Comparison of ENCODE assay signal across 8 cellular contexts in the genomic region with DNA sequence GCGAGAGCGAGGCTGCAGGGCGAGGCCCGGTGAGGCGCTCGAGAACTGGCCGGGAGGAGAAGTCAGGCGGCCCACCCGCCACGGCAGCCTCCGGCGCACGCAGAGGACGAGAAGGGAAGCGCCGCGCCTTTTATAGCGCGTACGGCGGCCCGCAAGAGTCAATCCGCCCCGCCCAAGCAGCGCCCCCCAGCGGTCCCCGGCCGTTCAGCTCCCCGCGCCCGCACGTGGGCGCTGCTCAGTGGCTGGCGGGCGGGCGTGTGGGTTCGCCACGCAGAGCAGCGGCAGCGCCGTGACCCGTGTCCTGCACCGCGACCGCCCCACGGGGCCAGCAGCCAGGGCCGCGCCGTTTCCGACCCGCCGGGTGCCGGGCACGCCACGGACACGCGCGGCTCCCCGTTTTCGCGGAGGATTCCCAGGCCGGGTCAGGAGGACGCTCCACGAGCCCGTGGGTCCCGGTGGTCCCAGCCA. TPM values are rescaled to one million over a fixed set of nuclear protein-coding genes. Genes with fewer than 3 reads are reported as not detected.
DNase-seq lines count a peak whose midpoint lies in the region; ATAC-seq and TF ChIP-seq lines count a peak whose summit lies in the region.

No MANE protein-coding gene starts in this region.

- H3F3A ChIP-seq in DOHH2 (ENCODE audit: control insufficient read depth, insufficient read depth): peaks cover 40% of the 10 kb centered on the region

- H3K4me3 ChIP-seq in DOHH2 (ENCODE audit: low read length) (peak overlapping the region; percentile 97), SJCRH30 (peak overlapping the region; percentile 86), suprapubic skin (peak overlapping the region; percentile 92)

- peak; percentile 69 for ATAC-seq in GM21786 (IDR thresholded peaks at IDR 0.05; ENCODE audit: unreplicated experiment)

- H3K9me3 ChIP-seq in DOHH2 (ENCODE audit: control insufficient read depth, insufficient read depth, low read length) (no peaks in the 10 kb centered on the region), SJCRH30 (replicated peaks) (no peaks in the 10 kb centered on the region), suprapubic skin (no peaks in the 10 kb centered on the region)

- WGBS in suprapubic skin: no CpG with 5 or more reads among the region's 66 CpGs

- H3K9me2 ChIP-seq in DOHH2 (replicated peaks; ENCODE audit: control insufficient read depth, low read length): no peaks in the 10 kb centered on the region

- DNase-seq in LHCN-M2 (ENCODE audit: low read depth): peak; percentile 82
- peak; percentile 91 to 92 for DNase-seq in SJCRH30
- DNase-seq in activated naive CD4-positive, alpha-beta T cell treated with Interleukin-2 at 50 U/mL for 16 hours: peak; percentile 93
- peak; percentile 90 for DNase-seq in germinal center (ENCODE audit: low spot score)
- peak; percentile 74 for DNase-seq in occipital lobe (lab: John Stamatoyannopoulos, UW)
- peak; percentile 94 to 96 for DNase-seq in suprapubic skin (ENCODE audit: low spot score in 2 of 2)

- TF ChIP-seq POLR2A in suprapubic skin (IDR thresholded peaks at IDR 0.05): peak; percentile 98

- peaks cover 55% of the 10 kb centered on the region for H3K36me3 ChIP-seq in DOHH2 (ENCODE audit: control insufficient read depth, low read length)
- H3K36me3 ChIP-seq in SJCRH30: peaks cover 38% of the 10 kb centered on the region
- peaks cover 32% of the 10 kb centered on the region for H3K36me3 ChIP-seq in suprapubic skin

- H3K27me3 ChIP-seq in DOHH2 (ENCODE audit: control insufficient read depth, low read length) (no peaks in the 10 kb centered on the region), SJCRH30 (no peaks in the 10 kb centered on the region), suprapubic skin (no peaks in the 10 kb centered on the region)

- H3K79me2 ChIP-seq in DOHH2 (ENCODE audit: control insufficient read depth, low read length): peaks cover 62% of the 10 kb centered on the region

- peak; percentile 80 for TF ChIP-seq CTCF in DOHH2 (IDR thresholded peaks at IDR 0.05; ENCODE audit: low read depth, low read length, poor library complexity, severe bottlenecking)
- TF ChIP-seq CTCF in suprapubic skin (IDR thresholded peaks at IDR 0.05): peak; percentile 94 to 96

- H3K4me2 ChIP-seq in DOHH2 (ENCODE audit: low read length): peak overlapping the region; percentile 83

- TF ChIP-seq EP300 in suprapubic skin (IDR thresholded peaks at IDR 0.05): no peak

- H3K27ac ChIP-seq in DOHH2 (ENCODE audit: low read depth, low read length): peak overlapping the region; percentile 79
- H3K27ac ChIP-seq in SJCRH30: peak overlapping the region; percentile 41; the same call in 1 of the 2 replicates
- H3K27ac ChIP-seq in suprapubic skin: peak overlapping the region; percentile 80

- H4K20me1 ChIP-seq in DOHH2 (ENCODE audit: control insufficient read depth, insufficient read depth, low read depth, low read length): peaks cover 24% of the 10 kb centered on the region

- H3K4me1 ChIP-seq in DOHH2 (ENCODE audit: control insufficient read depth, low read length) (peaks cover 32% of the 10 kb centered on the region), SJCRH30 (peaks cover 8% of the 10 kb centered on the region; the same call in 1 of the 2 replicates), suprapubic skin (peaks cover 51% of the 10 kb centered on the region)

RNA-seq across cellular contexts. Expression of gene LCN10, which starts 14.6 kb away (rescaled TPM):
- total RNA-seq in LHCN-M2 (2014; rRNA removed) (not detected in 2 replicates), occipital lobe (not detected), suprapubic skin (1 to 10 TPM in 2 of 4 donors, under 1 TPM in 1, not detected in 1; 0.32 to 3.5 (median 2.8) TPM)
- not detected for polyA plus RNA-seq in LHCN-M2 (2012)
- total RNA-seq in SJCRH30 (2014; rRNA removed; shearing (Covaris generic)): 0.10 TPM in 1 of 2 replicates, not detected in the other

RNA-seq across cellular contexts. Expression of gene DIPK1B, which starts 15.7 kb away (rescaled TPM):
- total RNA-seq in LHCN-M2 (2014; rRNA removed) (0.77 TPM in 1 of 2 replicates, not detected in the other), occipital lobe (25.1 TPM), suprapubic skin (10 to 100 TPM in 1 of 4 donors, 1 to 10 TPM in 3; 3.8 to 13.1 (median 6.3) TPM)
- polyA plus RNA-seq in LHCN-M2 (2012): 0.21 TPM
- total RNA-seq in SJCRH30 (2014; rRNA removed; shearing (Covaris generic)): 5.0 and 6.1 TPM in 2 replicates

RNA-seq across cellular contexts. Expression of gene LCN6, which starts 20.2 kb away (rescaled TPM):
- total RNA-seq in LHCN-M2 (2014; rRNA removed) (not detected in 2 replicates), occipital lobe (not detected), suprapubic skin (1 to 10 TPM; 4.0 to 8.3 (median 5.9) TPM)
- not detected for polyA plus RNA-seq in LHCN-M2 (2012)
- not detected in 2 replicates for total RNA-seq in SJCRH30 (2014; rRNA removed; shearing (Covaris generic))

RNA-seq across cellular contexts. Expression of gene LCN8, which starts 29.9 kb away (rescaled TPM):
- not detected in 2 replicates for total RNA-seq in LHCN-M2 (2014; rRNA removed)
- not detected for polyA plus RNA-seq in LHCN-M2 (2012)
- total RNA-seq in SJCRH30 (2014; rRNA removed; shearing (Covaris generic)): not detected in 2 replicates
- total RNA-seq in occipital lobe: not detected
- not detected for total RNA-seq in suprapubic skin

RNA-seq across cellular contexts. Expression of gene LCN15, which starts 36.2 kb away (rescaled TPM):
- total RNA-seq in LHCN-M2 (2014; rRNA removed) (not detected in 2 replicates), occipital lobe (not detected), suprapubic skin (under 1 TPM in 1 of 4 donors, not detected in 3; 0.21 TPM)
- polyA plus RNA-seq in LHCN-M2 (2012): not detected
- total RNA-seq in SJCRH30 (2014; rRNA removed; shearing (Covaris generic)): not detected in 2 replicates

Comparison
In these comparisons a context has a peak if more than half of its experiments do, and no peak if none do; other contexts are left out.
1. Peak in every context shown above with its lines: DNase-seq, ATAC-seq, H3K4me3 ChIP-seq and H3K27ac ChIP-seq.